Comparison of ENCODE assay signal across 8 cellular contexts in the genomic region with DNA sequence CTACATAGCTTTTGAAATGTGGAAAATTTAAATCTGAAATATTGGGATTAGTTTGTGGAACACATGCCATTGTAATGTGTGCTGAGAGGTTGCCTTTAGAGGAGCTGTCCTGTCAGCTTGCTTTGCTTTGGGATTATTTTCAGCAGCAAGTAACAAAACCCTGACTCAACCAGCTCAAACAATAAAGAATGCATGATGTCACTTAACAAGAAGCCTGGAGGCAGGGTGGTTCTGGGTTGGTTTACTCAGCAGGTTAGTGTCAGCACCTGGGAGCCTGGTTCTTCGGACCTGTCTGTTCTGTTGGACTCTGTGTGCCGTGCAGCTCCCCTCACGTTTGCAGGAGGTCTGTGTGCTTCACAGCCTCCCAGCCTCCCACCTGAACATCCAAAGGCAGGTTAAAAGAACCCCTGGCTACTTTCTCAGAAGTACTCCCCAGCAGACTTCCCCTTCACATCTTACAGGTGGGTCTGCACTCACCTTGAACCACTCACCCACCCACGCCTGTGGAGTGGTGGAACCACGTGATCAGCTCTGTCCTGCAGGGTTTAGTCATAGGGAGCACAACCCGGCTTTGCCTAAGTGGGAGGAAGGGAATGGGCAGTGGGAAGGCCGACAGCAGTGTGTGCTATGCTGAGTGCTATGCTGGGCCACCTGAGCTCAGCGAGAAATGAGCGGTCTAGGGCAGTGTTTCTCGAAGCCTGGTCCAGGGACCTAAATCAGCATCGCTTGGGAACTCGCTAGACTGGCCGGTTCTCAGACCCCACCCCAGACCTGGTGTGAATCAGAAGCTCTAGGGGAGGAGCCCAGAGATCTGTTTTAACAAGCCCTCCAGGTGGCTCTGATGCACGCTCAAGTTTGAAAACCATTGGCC.
DNase-seq lines count a peak whose midpoint lies in the region; ATAC-seq and TF ChIP-seq lines count a peak whose summit lies in the region.

No MANE protein-coding gene starts in this region.

- H3K36me3 ChIP-seq in brain microvascular endothelial cell (replicated peaks) (no peaks in the 10 kb centered on the region), mucosa of stomach (ENCODE audit: control insufficient read depth, insufficient read depth, low read length) (no peaks in the 10 kb centered on the region)

- H3K27ac ChIP-seq in brain microvascular endothelial cell = peak overlapping the region; percentile 70

- H3K4me1 ChIP-seq in mucosa of stomach (ENCODE audit: control insufficient read depth, insufficient read depth, low read length) = peaks cover 44% of the 10 kb centered on the region

- peak overlapping the region; percentile 23 for H3K9ac ChIP-seq in mucosa of stomach (ENCODE audit: low read length)

- no peak for ATAC-seq in GM21423 (IDR thresholded peaks at IDR 0.05; ENCODE audit: unreplicated experiment)

- H3K27me3 ChIP-seq in brain microvascular endothelial cell (replicated peaks) (no peaks in the 10 kb centered on the region), mucosa of stomach (ENCODE audit: control insufficient read depth, insufficient read depth, low read length) (no peaks in the 10 kb centered on the region)

- no peak for TF ChIP-seq CTCF in brain microvascular endothelial cell (IDR thresholded peaks at IDR 0.05; ENCODE audit: low read depth, low read length, missing control alignments)

- in situ Hi-C loops in brain microvascular endothelial cell (cut with HindIII; ENCODE audit: low pct_ligation_motif_present, low sequenced_read_pairs) = no loop called here

- DNase-seq in EH (ENCODE audit: low read depth) (peak; percentile 82), NAMALWA (ENCODE audit: low spot score) (peak; percentile 49), brain microvascular endothelial cell (peak; percentile 84), T-helper 9 cell (no peak), cerebellar cortex (ENCODE audit: low spot score) (no peak)
- DNase-seq in effector CD8-positive, alpha-beta T cell (lab: John Stamatoyannopoulos, UW) = no peak

- no peak overlapping the region for H3K4me3 ChIP-seq in brain microvascular endothelial cell (ENCODE audit: low read depth, low read length)
- H3K4me3 ChIP-seq in mucosa of stomach (ENCODE audit: low read length) = no peak overlapping the region

- no peaks in the 10 kb centered on the region for H3K9me3 ChIP-seq in mucosa of stomach (ENCODE audit: control insufficient read depth, low read length)

Comparison
In these comparisons a context has a peak if more than half of its experiments do, and no peak if none do; other contexts are left out.
1. DNase-seq: peak in EH (single experiment), NAMALWA (single experiment) and brain microvascular endothelial cell (single experiment); none in T-helper 9 cell (single experiment), cerebellar cortex (single experiment) and effector CD8-positive, alpha-beta T cell (single experiment).